ENCODE assay signal across 12 cellular contexts in genomic region chr2:66466435-66466834, GRCh38. TPM values are rescaled to one million over a fixed set of nuclear protein-coding genes. Genes with fewer than 3 reads are reported as not detected.
"Had no signal": no experiment of that assay in that cellular context is flagged by ENCODE, and none has a peak within 500 bp of the region (broad histone marks: within the 10 kb centered on the region; RNA-seq: fewer than 3 reads in every experiment).

No MANE protein-coding gene starts in this region.

- ATAC-seq: left lung had no signal

- H3K27ac ChIP-seq: heart right ventricle, left lung, tibial nerve had no signal

- H3K36me3 ChIP-seq: left lung, tibial nerve had no signal

- H3K4me2 ChIP-seq: smooth muscle cell had no signal

- H3K27me3 ChIP-seq: heart right ventricle, left lung, pancreas, tibial nerve had no signal

- H3K9me3 ChIP-seq: heart right ventricle, left lung, pancreas, tibial nerve had no signal

- H3K4me3 ChIP-seq: heart right ventricle, left lung, pancreas, smooth muscle cell, tibial nerve had no signal

- DNase-seq: activated B cell treated with CpG ODN at 0.5 μM for 24 hours; activated CD4-positive, alpha-beta T cell treated with anti-CD3 and anti-CD28 coated beads, Interleukin-2, amount 10 ng/mL, durations not matched to agents 24 days and 14 days; activated naive CD4-positive, alpha-beta T cell treated with Interleukin-2 at 50 U/mL for 16 hours; cortex of kidney; effector CD8-positive, alpha-beta T cell; heart right ventricle; left lung; mesendoderm; pancreas had no signal

RNA-seq across cellular contexts. Expression of gene MEIS1, which starts 31.5 kb away (rescaled TPM):
- total RNA-seq: activated B cell treated with CpG ODN at 0.5 μM for 24 hours; activated CD4-positive, alpha-beta T cell treated with anti-CD3 and anti-CD28 coated beads, Interleukin-2, amount 10 ng/mL, durations not matched to agents 24 days and 14 days; activated T-helper 1 cell treated with anti-CD3 and anti-CD28 coated beads, Interleukin-12 subunit alpha, Interleukin-12 subunit beta, Interleukin-2, Interleukin-4 antibody, amounts not matched to agents 30 ng/mL and 10 ng/mL and 1 ng/mL, durations not matched to agents 14 hours and 24 hours and 36 hours had no signal
